1 cellular context compared by ENCODE assay signal in genomic region chr22:21842946-21843345, GRCh38.
TF ChIP-seq lines count a peak whose summit lies in the region.

No MANE protein-coding gene starts in this region.

TF ChIP-seq in K562, 482 proteins besides CTCF, POLR2A, EP300 and RAD21 (continued from another document and continues in another):
- TF ChIP-seq MEIS2 (IDR thresholded peaks at IDR 0.05; ENCODE audit: partially characterized antibody) (no peak), ZNF639 (CRISPR knock-in tag; conservative IDR thresholded peaks at IDR 0.05 in 1 of 2, IDR thresholded peaks at IDR 0.05 in 1 of 2) (peak in 1 of 2 experiments; percentile 76; a peak in 1 of 4 replicates), ZBTB11 (CRISPR knock-in tag; IDR thresholded peaks at IDR 0.05) (0 out of 6 replicates have a peak, but pooled peaks of 1 of the 3 experiments have one; percentile 17), ZNF282 (CRISPR knock-in tag; IDR thresholded peaks at IDR 0.05) (no peak), ZFP30 (CRISPR knock-in tag; IDR thresholded peaks at IDR 0.05; ENCODE audit: borderline replicate concordance) (peak; percentile 18; the same call in 1 of the 2 replicates), ZNF408 (CRISPR knock-in tag; IDR thresholded peaks at IDR 0.05; ENCODE audit: low read depth) (no peak), CLOCK (CRISPR knock-in tag; IDR thresholded peaks at IDR 0.05; ENCODE audit: borderline replicate concordance) (no peak), ZNF518B (CRISPR knock-in tag; IDR thresholded peaks at IDR 0.05) (no peak), PKNOX1 (IDR thresholded peaks at IDR 0.05) (no peak), CEBPZ (IDR thresholded peaks at IDR 0.05; ENCODE audit: borderline replicate concordance, low read depth, low read length) (no peak), GABPA (tag; conservative IDR thresholded peaks at IDR 0.05; ENCODE audit: low read depth) (no peak), PURB (CRISPR knock-in tag; IDR thresholded peaks at IDR 0.05; ENCODE audit: low read depth) (peak; percentile 69; the same call in 1 of the 2 replicates), GTF2F1 (IDR thresholded peaks at IDR 0.05; ENCODE audit: low read depth, low read length) (0 out of 2 replicates have a peak, but pooled peaks have one; percentile 9), CREB5 (CRISPR knock-in tag; IDR thresholded peaks at IDR 0.05) (no peak), ZNF277 (CRISPR knock-in tag; IDR thresholded peaks at IDR 0.05; ENCODE audit: borderline replicate concordance) (no peak), SMAD4 (CRISPR knock-in tag; conservative IDR thresholded peaks at IDR 0.05) (no peak), ARID3B (CRISPR knock-in tag; IDR thresholded peaks at IDR 0.05; ENCODE audit: borderline replicate concordance) (0 out of 2 replicates have a peak, but pooled peaks have one; percentile 14), ZKSCAN8 (CRISPR knock-in tag; IDR thresholded peaks at IDR 0.05) (no peak), ERF (CRISPR knock-in tag; IDR thresholded peaks at IDR 0.05) (peak; percentile 59; the same call in 1 of the 2 replicates), PRMT5 (CRISPR knock-in tag; IDR thresholded peaks at IDR 0.05) (no peak), ZFP91 (CRISPR knock-in tag; IDR thresholded peaks at IDR 0.05) (no peak), RBM39 (optimal IDR thresholded peaks at IDR 0.05; ENCODE audit: low read depth, low read length) (no peak)
